Comparison of ENCODE assay signal across 18 cellular contexts in genomic region chr13:43983373-43983772, GRCh38.
"Had no signal": no experiment of that assay in that cellular context is flagged by ENCODE, and none has a peak within 500 bp of the region (broad histone marks: within the 10 kb centered on the region; RNA-seq: fewer than 3 reads in every experiment).

No MANE protein-coding gene starts in this region.

- H3K27ac Mint-ChIP-seq: activated CD8-positive, alpha-beta T cell treated with anti-CD3 and anti-CD28 coated beads for 36 hours; activated naive CD4-positive, alpha-beta T cell treated with anti-CD3 and anti-CD28 coated beads, Interleukin-2, amount 10 ng/mL, durations not matched to agents 7 days and 5 days; activated naive CD8-positive, alpha-beta T cell treated with anti-CD3 and anti-CD28 coated beads for 36 hours; activated T-cell treated with anti-CD3 and anti-CD28 coated beads, Interleukin-2, amount 50 U/mL, for 72 hours; activated T-helper 2 cell treated with anti-CD3 and anti-CD28 coated beads, Interferon-gamma antibody, Interleukin-2, Interleukin-4, amounts not matched to agents 10 μg/mL and 5 μg/mL and 100 μg/mL, durations not matched to agents 14 hours and 24 hours and 36 hours; IgD-negative memory B cell; T-helper 1 cell treated with Interleukin-12 subunit alpha and Interleukin-12 subunit beta and Interleukin-4 antibody, amounts not matched to agents 30 μg/mL and 1 μg/mL, for 36 hours had no signal

- H3K4me1 Mint-ChIP-seq: activated naive CD4-positive, alpha-beta T cell treated with anti-CD3 and anti-CD28 coated beads, Interleukin-2, amount 10 ng/mL, durations not matched to agents 7 days and 5 days; activated naive CD8-positive, alpha-beta T cell treated with anti-CD3 and anti-CD28 coated beads for 36 hours; IgD-negative memory B cell had no signal

- H3K27ac ChIP-seq: Peyer's patch had no signal

- H3K36me3 Mint-ChIP-seq: activated naive CD4-positive, alpha-beta T cell treated with anti-CD3 and anti-CD28 coated beads, Interleukin-2, amount 10 ng/mL, durations not matched to agents 7 days and 5 days; activated naive CD8-positive, alpha-beta T cell treated with anti-CD3 and anti-CD28 coated beads for 36 hours; IgD-negative memory B cell had no signal

- H3K36me3 ChIP-seq: Peyer's patch had no signal

- H3K27me3 ChIP-seq: Peyer's patch had no signal

- H3K4me3 ChIP-seq: Peyer's patch had no signal

- H3K9me3 ChIP-seq: Peyer's patch had no signal

- H3K4me3 Mint-ChIP-seq: activated CD8-positive, alpha-beta T cell treated with anti-CD3 and anti-CD28 coated beads for 36 hours; activated naive CD4-positive, alpha-beta T cell treated with anti-CD3 and anti-CD28 coated beads, Interleukin-2, amount 10 ng/mL, durations not matched to agents 7 days and 5 days; activated naive CD8-positive, alpha-beta T cell treated with anti-CD3 and anti-CD28 coated beads for 36 hours; activated T-cell treated with anti-CD3 and anti-CD28 coated beads, Interleukin-2, amount 50 U/mL, for 72 hours; IgD-negative memory B cell; T-helper 1 cell treated with Interleukin-12 subunit alpha and Interleukin-12 subunit beta and Interleukin-4 antibody, amounts not matched to agents 30 μg/mL and 1 μg/mL, for 36 hours had no signal

- H3K9me3 Mint-ChIP-seq: activated CD8-positive, alpha-beta T cell treated with anti-CD3 and anti-CD28 coated beads for 36 hours; activated naive CD4-positive, alpha-beta T cell treated with anti-CD3 and anti-CD28 coated beads, Interleukin-2, amount 10 ng/mL, durations not matched to agents 7 days and 5 days; activated naive CD8-positive, alpha-beta T cell treated with anti-CD3 and anti-CD28 coated beads for 36 hours; activated T-cell treated with anti-CD3 and anti-CD28 coated beads, Interleukin-2, amount 50 U/mL, for 72 hours; activated T-helper 2 cell treated with anti-CD3 and anti-CD28 coated beads, Interferon-gamma antibody, Interleukin-2, Interleukin-4, amounts not matched to agents 10 μg/mL and 5 μg/mL and 100 μg/mL, durations not matched to agents 14 hours and 24 hours and 36 hours; T-helper 1 cell treated with Interleukin-12 subunit alpha and Interleukin-12 subunit beta and Interleukin-4 antibody, amounts not matched to agents 30 μg/mL and 1 μg/mL, for 36 hours had no signal

- ATAC-seq: activated CD4-positive, CD25-positive, alpha-beta regulatory T cell treated with anti-CD3 and anti-CD28 coated beads, Interleukin-2, amount 50 U/mL, for 24 hours; activated CD8-positive, alpha-beta T cell treated with anti-CD3 and anti-CD28 coated beads for 36 hours; activated T-cell treated with anti-CD3 and anti-CD28 coated beads, Interleukin-2, amount 50 U/mL, for 72 hours had no signal

- DNase-seq: activated CD4-positive, alpha-beta T cell treated with anti-CD3 and anti-CD28 coated beads for 4 hours; activated CD8-positive, alpha-beta memory T cell treated with anti-CD3 and anti-CD28 coated beads, Interleukin-2, amount 50 U/mL, for 4 hours; activated CD8-positive, alpha-beta T cell treated with anti-CD3 and anti-CD28 coated beads for 36 hours; activated gamma-delta T cell treated with Interleukin-2 at 50 U/mL for 16 hours; activated naive CD4-positive, alpha-beta T cell treated with anti-CD3 and anti-CD28 coated beads, Interleukin-2, amount 10 ng/mL, durations not matched to agents 7 days and 5 days; activated naive CD8-positive, alpha-beta T cell treated with anti-CD3 and anti-CD28 coated beads for 36 hours; activated T-cell treated with anti-CD3 and anti-CD28 coated beads, Interleukin-2, amount 50 U/mL, for 72 hours; KG1; NCI-H1092; NCI-H1930; NCI-H2107; NCI-H510A treated with DMSO at 0.1 percent for 48 hours; Peyer's patch; SHP77 treated with DMSO at 0.1 percent for 48 hours had no signal
